ENCODE assay signal across 9 cellular contexts in the genomic region with DNA sequence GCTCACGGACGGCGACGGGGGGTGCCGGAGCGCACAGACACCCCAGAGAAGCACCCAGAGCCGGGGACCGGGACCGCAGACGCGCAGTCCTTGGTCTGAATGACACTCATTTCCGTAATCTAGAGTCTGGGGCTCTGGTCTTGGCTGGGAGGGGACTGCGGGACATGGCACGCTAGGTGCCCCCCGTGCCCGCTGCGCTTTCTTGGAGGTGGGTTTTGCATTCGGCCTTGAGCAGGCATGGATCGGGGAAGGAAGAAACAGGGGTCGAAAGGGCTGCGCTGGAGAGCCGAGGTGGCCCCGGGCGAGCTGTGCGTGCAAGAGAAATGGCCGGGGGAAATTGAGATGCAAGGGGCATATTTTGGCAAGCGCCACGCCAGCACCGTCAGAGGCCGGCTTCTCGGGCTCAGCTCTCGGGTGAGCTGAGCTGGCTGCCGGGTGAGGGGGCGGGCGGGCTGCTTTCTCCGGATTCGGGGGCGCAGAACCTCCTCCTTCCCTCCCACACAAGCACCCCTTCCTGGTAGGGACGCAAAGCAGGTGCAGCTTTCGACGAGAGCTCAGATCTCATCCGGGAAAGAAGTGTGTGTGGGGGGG. TPM values are rescaled to one million over a fixed set of nuclear protein-coding genes. Genes with fewer than 3 reads are reported as not detected.
A peak's percentile ranks its signal among the peaks of the same experiment; 100 is the strongest.
DNase-seq lines count a peak whose midpoint lies in the region; ATAC-seq and TF ChIP-seq lines count a peak whose summit lies in the region.
"Had no signal": no experiment of that assay in that cellular context is flagged by ENCODE, and none has a peak within 500 bp of the region (broad histone marks: within the 10 kb centered on the region; RNA-seq: fewer than 3 reads in every experiment).

No MANE protein-coding gene starts in this region.

- no peaks in the 10 kb centered on the region for H3K9me3 ChIP-seq in stomach smooth muscle (ENCODE audit: control insufficient read depth in 2 of 2, low read length in 2 of 2)

- H3K9ac ChIP-seq in stomach smooth muscle (ENCODE audit: low read length in 2 of 2) = no peak overlapping the region

- ATAC-seq in foreskin keratinocyte (no peak), HG02884 (IDR thresholded peaks at IDR 0.05; ENCODE audit: unreplicated experiment) (no peak), GM18517 (IDR thresholded peaks at IDR 0.05; ENCODE audit: unreplicated experiment) (no peak)

- TF ChIP-seq CTCF in foreskin keratinocyte (conservative IDR thresholded peaks at IDR 0.05) = no peak

- no peaks in the 10 kb centered on the region for H3K27me3 ChIP-seq in layer of hippocampus (ENCODE audit: control insufficient read depth, insufficient read depth, low read length)
- peaks cover 50 to 55% of the 10 kb centered on the region in 2 donors for H3K27me3 ChIP-seq in stomach smooth muscle (ENCODE audit: control insufficient read depth in 1 of 2, insufficient read depth in 2 of 2, low read length in 2 of 2)
- peaks cover 60% of the 10 kb centered on the region for H3K27me3 ChIP-seq in foreskin keratinocyte

- H3K4me3 ChIP-seq in stomach smooth muscle (ENCODE audit: low read length in 2 of 2) = peak overlapping the region; percentile 35 to 64

- no peaks in the 10 kb centered on the region for H3K9me3 Mint-ChIP-seq in activated naive CD8-positive, alpha-beta T cell treated with anti-CD3 and anti-CD28 coated beads for 36 hours

- DNase-seq in SKM-1 treated with dmso at 0.1 percent for 144 hours (lab: John Stamatoyannopoulos, UW; ENCODE audit: unreplicated experiment) (peak; percentile 32), SKM-1 (lab: John Stamatoyannopoulos, UW; ENCODE audit: unreplicated experiment) (no peak), foreskin keratinocyte (no peak)
- peak; percentile 14 for DNase-seq in activated naive CD8-positive, alpha-beta T cell treated with anti-CD3 and anti-CD28 coated beads for 36 hours
- DNase-seq: CD4-positive, CD25-positive, alpha-beta regulatory T cell had no signal

- H3K4me3 Mint-ChIP-seq in activated naive CD8-positive, alpha-beta T cell treated with anti-CD3 and anti-CD28 coated beads for 36 hours = peak overlapping the region; percentile 78

- H3K36me3 Mint-ChIP-seq in activated naive CD8-positive, alpha-beta T cell treated with anti-CD3 and anti-CD28 coated beads for 36 hours = no peaks in the 10 kb centered on the region
- H3K36me3 Mint-ChIP-seq: CD4-positive, CD25-positive, alpha-beta regulatory T cell had no signal

- H3K4me1 Mint-ChIP-seq in activated naive CD8-positive, alpha-beta T cell treated with anti-CD3 and anti-CD28 coated beads for 36 hours = peaks cover 19% of the 10 kb centered on the region

- H3K4me1 ChIP-seq in stomach smooth muscle (ENCODE audit: control insufficient read depth, insufficient read depth, low read length) (peaks cover 19% of the 10 kb centered on the region), foreskin keratinocyte (no peaks in the 10 kb centered on the region)

- H3K27me3 Mint-ChIP-seq in activated naive CD8-positive, alpha-beta T cell treated with anti-CD3 and anti-CD28 coated beads for 36 hours = peaks cover 74% of the 10 kb centered on the region

- H3K27ac ChIP-seq in layer of hippocampus (ENCODE audit: low read depth, low read length) (peak overlapping the region; percentile 73), stomach smooth muscle (ENCODE audit: low read length) (no peak overlapping the region), foreskin keratinocyte (no peak overlapping the region)

- no peaks in the 10 kb centered on the region for H3K36me3 ChIP-seq in stomach smooth muscle (ENCODE audit: control insufficient read depth in 2 of 2, insufficient read depth in 2 of 2, low read length in 2 of 2)

- H3K27ac Mint-ChIP-seq in activated naive CD8-positive, alpha-beta T cell treated with anti-CD3 and anti-CD28 coated beads for 36 hours = no peak overlapping the region
- H3K27ac Mint-ChIP-seq: CD4-positive, CD25-positive, alpha-beta regulatory T cell had no signal

RNA-seq across cellular contexts. Expression of gene NTRK3, which starts 0.9 kb away (rescaled TPM):
- not detected for total RNA-seq in activated naive CD8-positive, alpha-beta T cell treated with anti-CD3 and anti-CD28 coated beads for 36 hours
- total RNA-seq in foreskin keratinocyte = not detected in 2 replicates
- polyA plus RNA-seq in foreskin keratinocyte = not detected in 2 replicates
- total RNA-seq: CD4-positive, CD25-positive, alpha-beta regulatory T cell had no signal
- polyA plus RNA-seq: CD4-positive, CD25-positive, alpha-beta regulatory T cell had no signal

Comparison
In these comparisons a context has a peak if more than half of its experiments do, and no peak if none do; other contexts are left out.
1. DNase-seq: peak in SKM-1 treated with dmso at 0.1 percent for 144 hours (single experiment) and activated naive CD8-positive, alpha-beta T cell treated with anti-CD3 and anti-CD28 coated beads for 36 hours (single experiment); none in SKM-1 (single experiment) and foreskin keratinocyte (0 of 2).